In genomic region chr5:139663207-139663606, GRCh38 we compare ENCODE assay signal across 1 cellular context.
TF ChIP-seq lines count a peak whose summit lies in the region.

No MANE protein-coding gene starts in this region.

TF ChIP-seq in K562, 482 proteins besides CTCF, POLR2A, EP300 and RAD21 (continued from another document):
- TF ChIP-seq, protein P1, sequence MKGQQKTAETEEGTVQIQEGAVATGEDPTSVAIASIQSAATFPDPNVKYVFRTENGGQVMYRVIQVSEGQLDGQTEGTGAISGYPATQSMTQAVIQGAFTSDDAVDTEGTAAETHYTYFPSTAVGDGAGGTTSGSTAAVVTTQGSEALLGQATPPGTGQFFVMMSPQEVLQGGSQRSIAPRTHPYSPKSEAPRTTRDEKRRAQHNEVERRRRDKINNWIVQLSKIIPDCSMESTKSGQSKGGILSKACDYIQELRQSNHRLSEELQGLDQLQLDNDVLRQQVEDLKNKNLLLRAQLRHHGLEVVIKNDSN (CRISPR knock-in tag; IDR thresholded peaks at IDR 0.05): no peak
